9 cellular contexts compared by ENCODE assay signal in genomic region chr14:70186826-70187483, GRCh38. TPM values are rescaled to one million over a fixed set of nuclear protein-coding genes. Genes with fewer than 3 reads are reported as not detected.
DNase-seq lines count a peak whose midpoint lies in the region; ATAC-seq and TF ChIP-seq lines count a peak whose summit lies in the region.
"Had no signal": no experiment of that assay in that cellular context is flagged by ENCODE, and none has a peak within 500 bp of the region (broad histone marks: within the 10 kb centered on the region; RNA-seq: fewer than 3 reads in every experiment).

No MANE protein-coding gene starts in this region.

- H3K4me1 Mint-ChIP-seq in activated naive CD4-positive, alpha-beta T cell treated with anti-CD3 and anti-CD28 coated beads, Interleukin-2, amount 10 ng/mL, durations not matched to agents 7 days and 5 days: peaks cover 25% of the 10 kb centered on the region

- TF ChIP-seq CTCF in WI38 (IDR thresholded peaks at IDR 0.05; ENCODE audit: low read depth, low read length): no peak
- no peak for TF ChIP-seq CTCF in heart right ventricle (IDR thresholded peaks at IDR 0.05)

- WGBS in heart right ventricle, 2 donors: 8% methylated on average over 29 of the region's 29 CpGs

- intact Hi-C loops in heart right ventricle (cut with DNase I): no loop called here
- intact Hi-C loops in posterior vena cava (cut with DNase I): no loop called here

- CTCF ChIA-PET in activated naive CD4-positive, alpha-beta T cell treated with anti-CD3 and anti-CD28 coated beads, Interleukin-2, amount 10 ng/mL, durations not matched to agents 7 days and 5 days (lab: Charles Lee): no interaction called here

- peak overlapping the region; percentile 54 for H3K4me3 ChIP-seq in WI38 (ENCODE audit: low read depth, low read length)
- peak overlapping the region in 7 of 10 donors; percentile 7 to 54 (median 50) for H3K4me3 ChIP-seq in heart right ventricle
- peak overlapping the region; percentile 7 to 45 (median 34) for H3K4me3 ChIP-seq in skin epidermis

- no peaks in the 10 kb centered on the region for H3K9me3 Mint-ChIP-seq in activated naive CD4-positive, alpha-beta T cell treated with anti-CD3 and anti-CD28 coated beads, Interleukin-2, amount 10 ng/mL, durations not matched to agents 7 days and 5 days

- H3K36me3 ChIP-seq in heart right ventricle: no peaks in the 10 kb centered on the region
- H3K36me3 ChIP-seq: adrenal gland had no signal

- peaks cover 0 to 3% (median 0%) of the 10 kb centered on the region in 11 donors for H3K9me3 ChIP-seq in heart right ventricle
- H3K9me3 ChIP-seq: adrenal gland had no signal

- no peaks in the 10 kb centered on the region for H3K36me3 Mint-ChIP-seq in activated naive CD4-positive, alpha-beta T cell treated with anti-CD3 and anti-CD28 coated beads, Interleukin-2, amount 10 ng/mL, durations not matched to agents 7 days and 5 days

- peak overlapping the region; percentile 66 for H3K4me3 Mint-ChIP-seq in activated naive CD4-positive, alpha-beta T cell treated with anti-CD3 and anti-CD28 coated beads, Interleukin-2, amount 10 ng/mL, durations not matched to agents 7 days and 5 days

- peaks cover 0 to 22% (median 16%) of the 10 kb centered on the region in 9 donors for H3K4me1 ChIP-seq in heart right ventricle

- no peak for ATAC-seq in heart right ventricle

- DNase-seq in activated naive CD4-positive, alpha-beta T cell treated with anti-CD3 and anti-CD28 coated beads, Interleukin-2, amount 10 ng/mL, durations not matched to agents 7 days and 5 days: peak; percentile 24
- no peak for DNase-seq in activated naive CD4-positive, alpha-beta T cell (lab: John Stamatoyannopoulos, UW)
- DNase-seq in heart right ventricle (peak in 1 of 2 donors; percentile 13), NCI-H226 (no peak), posterior vena cava (ENCODE audit: low spot score) (no peak), SIG-M5 treated with dmso at 0.1 percent for 504 hours (lab: John Stamatoyannopoulos, UW; ENCODE audit: unreplicated experiment) (no peak)

- H3K27ac ChIP-seq in heart right ventricle (no peak overlapping the region), skin epidermis (no peak overlapping the region)
- H3K27ac ChIP-seq: adrenal gland had no signal

- no peak overlapping the region for H3K27ac Mint-ChIP-seq in activated naive CD4-positive, alpha-beta T cell treated with anti-CD3 and anti-CD28 coated beads, Interleukin-2, amount 10 ng/mL, durations not matched to agents 7 days and 5 days

- peaks cover 57% of the 10 kb centered on the region for H3K27me3 Mint-ChIP-seq in activated naive CD4-positive, alpha-beta T cell treated with anti-CD3 and anti-CD28 coated beads, Interleukin-2, amount 10 ng/mL, durations not matched to agents 7 days and 5 days

- peaks cover 6 to 75% (median 61%) of the 10 kb centered on the region in 7 donors for H3K27me3 ChIP-seq in heart right ventricle

RNA-seq across cellular contexts. Expression of gene SLC8A3, which starts 1.8 kb away (rescaled TPM):
- under 1 TPM in 7 of 10 donors, not detected in 3; 0.06 to 0.26 (median 0.16) TPM for total RNA-seq in heart right ventricle
- polyA plus RNA-seq in heart right ventricle: under 1 TPM in 1 of 2 donors, not detected in 1; 0.01 TPM
- total RNA-seq in posterior vena cava: under 1 TPM; 0.10 to 0.46 TPM
